In genomic region chr4:144714166-144714565, GRCh38 we compare ENCODE assay signal across 23 cellular contexts.
"Had no signal": no experiment of that assay in that cellular context is flagged by ENCODE, and none has a peak within 500 bp of the region (broad histone marks: within the 10 kb centered on the region; RNA-seq: fewer than 3 reads in every experiment).

No MANE protein-coding gene starts in this region.

- H3K36me3 Mint-ChIP-seq: naive thymus-derived CD4-positive, alpha-beta T cell; stimulated activated memory B cell treated with anti-CD40 and anti-IgM and Interleukin-4, amounts not matched to agents 10 μg/mL and 1 μg/mL and 100 μg/mL, for 72 hours had no signal

- H3K27me3 Mint-ChIP-seq: dendritic cell treated with granulocyte-macrophage colony-stimulating factor and Interleukin-4, amounts not matched to agents 40 ng/mL and 50 ng/mL, for 4 days; effector memory CD8-positive, alpha-beta T cell; stimulated activated memory B cell treated with anti-CD40 and anti-IgM and Interleukin-4, amounts not matched to agents 10 μg/mL and 1 μg/mL and 100 μg/mL, for 72 hours; stimulated activated naive CD8-positive, alpha-beta T cell treated with anti-CD3 and anti-CD28 coated beads, Interleukin-15, Interleukin-2, amounts not matched to agents 100 ng/mL and 50 ng/mL, for 24 hours had no signal

- ATAC-seq: effector memory CD8-positive, alpha-beta T cell; gastrocnemius medialis; left cardiac atrium; left ventricle myocardium superior; naive thymus-derived CD4-positive, alpha-beta T cell; psoas muscle; right lobe of liver; stimulated activated memory B cell treated with anti-CD40 and anti-IgM and Interleukin-4, amounts not matched to agents 10 μg/mL and 1 μg/mL and 100 μg/mL, for 72 hours had no signal

- H3K4me3 ChIP-seq: gastrocnemius medialis, lung, psoas muscle, right lobe of liver, spleen, tibial artery, upper lobe of left lung, uterus had no signal

- H3K9me3 ChIP-seq: gastrocnemius medialis, psoas muscle, right lobe of liver, spleen, tibial artery, upper lobe of left lung, uterus had no signal

- DNase-seq: effector memory CD8-positive, alpha-beta T cell; erythroblast; gastrocnemius medialis; kidney; left cardiac atrium; left ventricle myocardium superior; mesendoderm; naive thymus-derived CD4-positive, alpha-beta T cell; nephron progenitor cell; psoas muscle; retina; right lobe of liver; spleen; stimulated activated CD4-positive, alpha-beta T cell treated with anti-CD3 and anti-CD28 coated beads, Interleukin-15, amount 100 ng/mL, for 24 hours; stimulated activated CD4-positive, alpha-beta T cell treated with anti-CD3 and anti-CD28 coated beads, Interleukin-1b, Interleukin-23, amount 100 ng/mL, for 48 hours; stimulated activated CD4-positive, alpha-beta T cell treated with anti-CD3 and anti-CD28 coated beads, Interleukin-4, amount 100 ng/mL, for 24 hours; tibial artery; upper lobe of left lung; uterus had no signal

- H3K4me1 Mint-ChIP-seq: naive thymus-derived CD4-positive, alpha-beta T cell; stimulated activated memory B cell treated with anti-CD40 and anti-IgM and Interleukin-4, amounts not matched to agents 10 μg/mL and 1 μg/mL and 100 μg/mL, for 72 hours had no signal

- H3K9me3 Mint-ChIP-seq: dendritic cell treated with granulocyte-macrophage colony-stimulating factor and Interleukin-4, amounts not matched to agents 40 ng/mL and 50 ng/mL, for 4 days; stimulated activated memory B cell treated with anti-CD40 and anti-IgM and Interleukin-4, amounts not matched to agents 10 μg/mL and 1 μg/mL and 100 μg/mL, for 72 hours; stimulated activated naive CD8-positive, alpha-beta T cell treated with anti-CD3 and anti-CD28 coated beads, Interleukin-15, Interleukin-2, amounts not matched to agents 100 ng/mL and 50 ng/mL, for 24 hours had no signal

- H3K4me3 Mint-ChIP-seq: dendritic cell treated with granulocyte-macrophage colony-stimulating factor and Interleukin-4, amounts not matched to agents 40 ng/mL and 50 ng/mL, for 4 days; effector memory CD8-positive, alpha-beta T cell; naive thymus-derived CD4-positive, alpha-beta T cell; nephron progenitor cell; stimulated activated memory B cell treated with anti-CD40 and anti-IgM and Interleukin-4, amounts not matched to agents 10 μg/mL and 1 μg/mL and 100 μg/mL, for 72 hours; stimulated activated naive CD8-positive, alpha-beta T cell treated with anti-CD3 and anti-CD28 coated beads, Interleukin-15, Interleukin-2, amounts not matched to agents 100 ng/mL and 50 ng/mL, for 24 hours had no signal

- H3K36me3 ChIP-seq: gastrocnemius medialis, right lobe of liver, spleen, tibial artery, upper lobe of left lung, uterus had no signal

- H3K27ac Mint-ChIP-seq: dendritic cell treated with granulocyte-macrophage colony-stimulating factor and Interleukin-4, amounts not matched to agents 40 ng/mL and 50 ng/mL, for 4 days; effector memory CD8-positive, alpha-beta T cell; naive thymus-derived CD4-positive, alpha-beta T cell; nephron progenitor cell; stimulated activated memory B cell treated with anti-CD40 and anti-IgM and Interleukin-4, amounts not matched to agents 10 μg/mL and 1 μg/mL and 100 μg/mL, for 72 hours; stimulated activated naive CD8-positive, alpha-beta T cell treated with anti-CD3 and anti-CD28 coated beads, Interleukin-15, Interleukin-2, amounts not matched to agents 100 ng/mL and 50 ng/mL, for 24 hours had no signal

- H3K4me1 ChIP-seq: psoas muscle, right lobe of liver, spleen, tibial artery, upper lobe of left lung, uterus had no signal

- H3K27me3 ChIP-seq: gastrocnemius medialis, right lobe of liver, spleen, tibial artery, upper lobe of left lung, uterus had no signal

- H3K27ac ChIP-seq: gastrocnemius medialis, psoas muscle, right lobe of liver, spleen, tibial artery, upper lobe of left lung, uterus had no signal
